22 cellular contexts compared by ENCODE assay signal in genomic region chr14:101582294-101582693, GRCh38. TPM values are rescaled to one million over a fixed set of nuclear protein-coding genes. Genes with fewer than 3 reads are reported as not detected.
"Had no signal": no experiment of that assay in that cellular context is flagged by ENCODE, and none has a peak within 500 bp of the region (broad histone marks: within the 10 kb centered on the region; RNA-seq: fewer than 3 reads in every experiment).

No MANE protein-coding gene starts in this region.

- H3K36me3 Mint-ChIP-seq: naive B cell had no signal

- H3K4me3 ChIP-seq: coronary artery, dorsolateral prefrontal cortex, esophagus muscularis mucosa, gastrocnemius medialis, psoas muscle, sigmoid colon, skin epidermis, stomach had no signal

- H3K4me1 ChIP-seq: esophagus muscularis mucosa, gastrocnemius medialis, parathyroid adenoma, psoas muscle, sigmoid colon, stomach had no signal

- ATAC-seq: gastrocnemius medialis, psoas muscle had no signal

- H3K36me3 ChIP-seq: esophagus muscularis mucosa, gastrocnemius medialis, sigmoid colon, stomach had no signal

- H3K27ac ChIP-seq: coronary artery, dorsolateral prefrontal cortex, epithelial cell of prostate, esophagus muscularis mucosa, gastrocnemius medialis, parathyroid adenoma, psoas muscle, sigmoid colon, skin epidermis, stomach had no signal

- H3K9me3 Mint-ChIP-seq: naive B cell had no signal

- H3K27ac Mint-ChIP-seq: naive B cell, nephron had no signal

- H3K4me1 Mint-ChIP-seq: naive B cell had no signal

- H3K4me3 Mint-ChIP-seq: naive B cell, nephron had no signal

- DNase-seq: effector CD8-positive, alpha-beta T cell; gastrocnemius medialis; islet precursor cell; mesendoderm; naive B cell; psoas muscle; retina; sigmoid colon; stimulated activated CD4-positive, alpha-beta T cell treated with anti-CD3 and anti-CD28 coated beads, Interleukin-12 subunit alpha, Interleukin-12 subunit beta, amount 100 ng/mL, for 4 hours; stimulated activated naive CD4-positive, alpha-beta T cell; stomach; trophoblast cell had no signal

- H3K9me3 ChIP-seq: esophagus muscularis mucosa, gastrocnemius medialis, psoas muscle, sigmoid colon, stomach had no signal

RNA-seq across cellular contexts. Expression of gene DIO3, which starts 21.0 kb away (rescaled TPM):
- total RNA-seq: chondrocyte, fibroblast of villous mesenchyme, lung microvascular endothelial cell had no signal
